In the genomic region with DNA sequence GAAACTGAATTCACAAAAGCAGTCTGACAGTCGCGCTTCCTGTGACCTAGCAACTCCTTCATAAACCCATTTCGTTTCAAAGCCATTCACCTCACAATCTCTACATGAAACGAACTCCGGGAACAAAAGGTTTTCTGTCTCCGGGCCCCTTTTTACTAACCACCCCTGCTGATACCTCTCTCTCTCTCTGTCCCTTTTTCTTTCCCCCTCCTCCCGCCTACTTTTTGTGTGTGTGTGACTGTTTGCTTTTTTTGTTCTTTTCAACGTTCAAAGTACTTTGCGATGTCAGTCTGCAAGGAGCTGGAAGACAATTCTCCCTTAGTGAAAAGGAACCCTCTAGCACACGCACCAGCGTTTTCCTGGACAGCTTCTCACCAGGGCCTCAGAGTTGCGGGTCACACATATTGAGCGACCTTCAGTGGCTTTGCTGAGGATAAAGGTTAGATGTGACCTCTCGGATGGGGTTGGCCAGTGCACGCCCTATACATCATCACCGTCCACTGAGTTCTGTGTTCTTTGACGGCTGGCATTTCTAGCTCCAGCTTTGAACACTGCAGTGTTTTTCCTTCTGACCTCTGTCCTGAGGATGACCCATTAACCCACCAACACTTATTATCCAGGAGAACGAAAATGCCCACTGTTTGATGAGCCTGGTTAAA, we compare ENCODE assay signal across 8 cellular contexts. TPM values are rescaled to one million over a fixed set of nuclear protein-coding genes. Genes with fewer than 3 reads are reported as not detected.
DNase-seq lines count a peak whose midpoint lies in the region; ATAC-seq and TF ChIP-seq lines count a peak whose summit lies in the region.

No MANE protein-coding gene starts in this region.

- no peaks in the 10 kb centered on the region for H3K27me3 Mint-ChIP-seq in T-cell

- H3K4me2 ChIP-seq in parathyroid adenoma (ENCODE audit: low read length) = peak overlapping the region; percentile 84

- H3K4me1 ChIP-seq in parathyroid adenoma = peaks cover 27% of the 10 kb centered on the region

- H3K9ac ChIP-seq in parathyroid adenoma = no peak overlapping the region

- peak overlapping the region; percentile 83 to 89 (median 87) for H3K4me3 Mint-ChIP-seq in T-cell

- CTCF ChIA-PET in T-cell (lab: Charles Lee) = interaction anchor here (0.8 to 1.8 kb wide), 14 partner anchors 10 to 262 kb away, joined by 3 to 11 read pairs (median 4); no protein-coding TSS in a partner anchor

- H3K4me3 ChIP-seq in foreskin fibroblast (ENCODE audit: low read depth in 1 of 2, low read length in 2 of 2) = peak overlapping the region; percentile 85 to 88
- peak overlapping the region; percentile 78 for H3K4me3 ChIP-seq in parathyroid adenoma (ENCODE audit: low read depth, low read length)

- H3K27ac ChIP-seq in parathyroid adenoma = peak overlapping the region; percentile 65

- peak overlapping the region; percentile 83 for H2AFZ ChIP-seq in parathyroid adenoma

- TF ChIP-seq CTCF in foreskin fibroblast (IDR thresholded peaks at IDR 0.05; ENCODE audit: low read depth, low read length) (no peak), parathyroid adenoma (IDR thresholded peaks at IDR 0.05) (no peak)

- no peaks in the 10 kb centered on the region for H3K79me2 ChIP-seq in parathyroid adenoma

- no peaks in the 10 kb centered on the region for H3K27me3 ChIP-seq in parathyroid adenoma (ENCODE audit: control insufficient read depth, insufficient read depth, low read length)

- no peaks in the 10 kb centered on the region for H3K36me3 ChIP-seq in parathyroid adenoma (ENCODE audit: control insufficient read depth, insufficient read depth, low read length)

- no peaks in the 10 kb centered on the region for H3K9me3 ChIP-seq in parathyroid adenoma (ENCODE audit: control insufficient read depth, low read length)

- H3K27ac Mint-ChIP-seq in T-cell = peak overlapping the region; percentile 93 to 95

- POLR2A ChIA-PET in T-cell (lab: Charles Lee) = interaction anchor here (0.6 to 2.3 kb wide), 17 partner anchors 10 to 263 kb away, joined by 3 to 19 read pairs (median 5); partner anchors contain the start of gene SMIM13 (in 1 of the 2)

- no peaks in the 10 kb centered on the region for H3K9me3 Mint-ChIP-seq in T-cell

- peak; percentile 27 for ATAC-seq in HG03354 (IDR thresholded peaks at IDR 0.05; ENCODE audit: poor library complexity, severe bottlenecking, unreplicated experiment)
- ATAC-seq in T-cell (replicated peaks in 1 of 4) = peak; percentile 41 to 48 (median 45)

- peaks cover 48 to 81% (median 67%) of the 10 kb centered on the region in 3 donors for H3K4me1 Mint-ChIP-seq in T-cell

- peaks cover 11% of the 10 kb centered on the region for H3K36me3 Mint-ChIP-seq in T-cell

- DNase-seq in NCI-H2196 treated with DMSO at 0.1 percent for 48 hours (lab: John Stamatoyannopoulos, UW; ENCODE audit: unreplicated experiment) (peak; percentile 33), NCI-H2196 (lab: John Stamatoyannopoulos, UW; ENCODE audit: unreplicated experiment) (no peak), T-cell (peak in 5 of 34 experiments; percentile 2 to 66 (median 35)), foreskin fibroblast (no peak), AG08396 (ENCODE audit: low spot score) (no peak)
- no peak for DNase-seq in stimulated activated CD4-positive, alpha-beta T cell treated with anti-CD3 and anti-CD28 coated beads, Interleukin-2, amount 100 ng/mL, for 48 hours

RNA-seq across cellular contexts. Expression of gene NEDD9, which starts 0.6 kb away (rescaled TPM):
- 10 to 100 TPM; 30.8 to 55.3 (median 33.7) TPM for total RNA-seq in T-cell
